In the genomic region with DNA sequence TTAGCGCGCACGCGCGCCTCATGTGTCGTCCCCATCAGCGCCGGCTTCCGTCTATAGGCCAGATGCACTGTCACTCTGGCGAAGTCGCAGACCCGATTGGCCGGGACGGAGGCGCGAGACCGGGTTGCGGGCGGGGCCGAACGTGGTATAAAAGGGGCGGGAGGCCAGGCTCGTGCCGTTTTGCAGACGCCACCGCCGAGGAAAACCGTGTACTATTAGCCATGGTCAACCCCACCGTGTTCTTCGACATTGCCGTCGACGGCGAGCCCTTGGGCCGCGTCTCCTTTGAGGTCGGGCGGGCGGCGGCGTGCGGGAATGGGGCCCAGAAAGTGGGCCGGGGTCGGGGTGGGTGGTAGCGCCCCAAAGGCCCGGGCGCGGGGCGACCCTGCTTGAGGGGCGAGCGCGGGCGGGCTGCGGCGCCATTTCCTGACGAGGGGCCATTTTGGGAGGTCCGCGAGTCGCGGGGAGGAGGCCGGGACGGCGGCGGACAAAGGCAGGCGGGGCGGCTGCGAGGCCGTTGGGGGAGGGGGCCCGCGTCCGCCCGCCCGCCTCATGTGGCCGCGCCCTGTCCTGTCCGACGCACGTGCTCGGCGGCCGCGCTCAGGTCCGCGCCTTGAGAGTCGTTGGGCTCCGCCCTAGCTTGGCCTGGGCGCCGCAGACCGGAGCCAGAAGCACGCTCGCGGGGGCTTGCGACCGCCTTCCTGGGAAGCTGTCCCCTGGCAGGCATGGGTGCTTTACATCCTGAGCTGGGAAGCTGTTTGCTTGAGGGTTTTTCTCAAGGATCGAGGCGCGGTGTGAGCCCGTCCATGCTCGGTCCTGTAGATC, we compare ENCODE assay signal across 8 cellular contexts. TPM values are rescaled to one million over a fixed set of nuclear protein-coding genes. Genes with fewer than 3 reads are reported as not detected.
DNase-seq lines count a peak whose midpoint lies in the region; ATAC-seq, FAIRE-seq and TF ChIP-seq lines count a peak whose summit lies in the region.

A gene (plus strand): TSS at position 178 of the 825 bp plus-strand sequence. CDS start 44 bp downstream, at position 222.

- H3K79me2 ChIP-seq in parathyroid adenoma: peaks cover 22% of the 10 kb centered on the region

- peak; percentile 98 for DNase-seq in GM12891 (ENCODE audit: insufficient read length, low spot score)
- DNase-seq in NCI-H1436 treated with DMSO at 0.1 percent for 48 hours (lab: John Stamatoyannopoulos, UW): peak; percentile 92
- DNase-seq in T follicular helper cell (ENCODE audit: low read depth): peak; percentile 98
- peak; percentile 99 for DNase-seq in adipocyte (ENCODE audit: low read depth)
- peak; percentile 98 to 99 for DNase-seq in cardiac muscle cell (ENCODE audit: low read depth in 1 of 2, low spot score in 1 of 2)
- peak; percentile 97 to 99 for DNase-seq in tibial artery

- intact Hi-C loops in tibial artery (cut with DNase I; ENCODE audit: low total_unique reads): loop anchor here (1.0 to 2.0 kb wide), 2 partner anchors 48 to 50 kb away; a partner anchor contains a TSS

- peak within 1 kb of the TSS; percentile 87 for H3K4me3 ChIP-seq in adipocyte (ENCODE audit: low read length)
- peak within 1 kb of the TSS; percentile 62 for H3K4me3 ChIP-seq in cardiac muscle cell
- H3K4me3 ChIP-seq in parathyroid adenoma (ENCODE audit: low read depth, low read length): peak within 1 kb of the TSS; percentile 98
- H3K4me3 ChIP-seq in tibial artery: peak within 1 kb of the TSS; percentile 72 to 88

- H3K27me3 ChIP-seq in adipocyte (replicated peaks; ENCODE audit: control insufficient read depth, insufficient read depth, low read length) (no peaks in the 10 kb centered on the region), cardiac muscle cell (no peaks in the 10 kb centered on the region), parathyroid adenoma (ENCODE audit: control insufficient read depth, insufficient read depth, low read length) (no peaks in the 10 kb centered on the region), tibial artery (no peaks in the 10 kb centered on the region)

- H3K4me2 ChIP-seq in parathyroid adenoma (ENCODE audit: low read length): peak within 1 kb of the TSS; percentile 82

- H3K27ac ChIP-seq in cardiac muscle cell: peak within 1 kb of the TSS; percentile 100
- peak within 1 kb of the TSS; percentile 100 for H3K27ac ChIP-seq in parathyroid adenoma
- peak within 1 kb of the TSS; percentile 94 to 98 for H3K27ac ChIP-seq in tibial artery

- peak; percentile 91 for FAIRE-seq in GM12891 (lab: Jason Lieb, UNC)

- TF ChIP-seq POLR2A in GM12891 (IDR thresholded peaks at IDR 0.05; ENCODE audit: low read depth, low read length): peak; percentile 96

- H3K4me1 ChIP-seq in adipocyte (ENCODE audit: control insufficient read depth, insufficient read depth, low read length) (peaks cover 20% of the 10 kb centered on the region), cardiac muscle cell (ENCODE audit: low read depth) (peaks cover 10% of the 10 kb centered on the region), parathyroid adenoma (peaks cover 18% of the 10 kb centered on the region), tibial artery (peaks cover 0 to 32% (median 22%) of the 10 kb centered on the region in 4 donors)

- H3K36me3 ChIP-seq in adipocyte (ENCODE audit: control insufficient read depth, insufficient read depth, low read length, severe bottlenecking) (peaks cover 31% of the 10 kb centered on the region), cardiac muscle cell (peaks cover 20% of the 10 kb centered on the region), parathyroid adenoma (ENCODE audit: control insufficient read depth, insufficient read depth, low read length) (no peaks in the 10 kb centered on the region), tibial artery (peaks cover 21 to 24% (median 24%) of the 10 kb centered on the region in 3 donors)

- peak; percentile 90 for ATAC-seq in HG02798 (IDR thresholded peaks at IDR 0.05; ENCODE audit: poor library complexity, unreplicated experiment)

- H2AFZ ChIP-seq in parathyroid adenoma: peak within 1 kb of the TSS; percentile 96

- H3K9ac ChIP-seq in adipocyte (ENCODE audit: low read length) (peak within 1 kb of the TSS; percentile 99), parathyroid adenoma (peak within 1 kb of the TSS; percentile 100)

- H3K9me3 ChIP-seq in adipocyte (ENCODE audit: control insufficient read depth, low read length) (no peaks in the 10 kb centered on the region), cardiac muscle cell (ENCODE audit: low read depth) (no peaks in the 10 kb centered on the region), parathyroid adenoma (ENCODE audit: control insufficient read depth, low read length) (no peaks in the 10 kb centered on the region), tibial artery (no peaks in the 10 kb centered on the region)

- no peak for TF ChIP-seq CTCF in cardiac muscle cell (IDR thresholded peaks at IDR 0.05; ENCODE audit: low read depth, low read length)
- TF ChIP-seq CTCF in parathyroid adenoma (IDR thresholded peaks at IDR 0.05): no peak
- TF ChIP-seq CTCF in tibial artery (IDR thresholded peaks at IDR 0.05): no peak

TF ChIP-seq in GM12891, 5 proteins besides CTCF, POLR2A, EP300 and RAD21:
- TF ChIP-seq SPI1 (IDR thresholded peaks at IDR 0.05; ENCODE audit: low read depth, low read length): no peak
- peak; percentile 75 for TF ChIP-seq POU2F2 (IDR thresholded peaks at IDR 0.05; ENCODE audit: low read depth, low read length)
- peak; percentile 94 for TF ChIP-seq TAF1 (IDR thresholded peaks at IDR 0.05; ENCODE audit: low read depth, low read length)
- peak; percentile 11 for TF ChIP-seq PAX5 (IDR thresholded peaks at IDR 0.05; ENCODE audit: insufficient read depth, low read length, severe bottlenecking)
- TF ChIP-seq POLR2AphosphoS5 (IDR thresholded peaks at IDR 0.05; ENCODE audit: low read depth, low read length): peak; percentile 96

RNA-seq across cellular contexts. Expression of the gene that starts here (rescaled TPM):
- polyA plus RNA-seq in GM12891 (2012; ENCODE audit: low read depth, missing spikeins): 3,026 TPM
- 903 and 1,485 TPM in 2 replicates for total RNA-seq in cardiac muscle cell
- 1,946 and 2,579 TPM in 2 replicates for polyA plus RNA-seq in cardiac muscle cell

Comparison
In these comparisons a context has a peak if more than half of its experiments do, and no peak if none do; other contexts are left out.
1. Peak in every context shown above with its lines: DNase-seq, ATAC-seq, H3K4me3 ChIP-seq and H3K27ac ChIP-seq.